Comparison of ENCODE assay signal across 18 cellular contexts in the genomic region with DNA sequence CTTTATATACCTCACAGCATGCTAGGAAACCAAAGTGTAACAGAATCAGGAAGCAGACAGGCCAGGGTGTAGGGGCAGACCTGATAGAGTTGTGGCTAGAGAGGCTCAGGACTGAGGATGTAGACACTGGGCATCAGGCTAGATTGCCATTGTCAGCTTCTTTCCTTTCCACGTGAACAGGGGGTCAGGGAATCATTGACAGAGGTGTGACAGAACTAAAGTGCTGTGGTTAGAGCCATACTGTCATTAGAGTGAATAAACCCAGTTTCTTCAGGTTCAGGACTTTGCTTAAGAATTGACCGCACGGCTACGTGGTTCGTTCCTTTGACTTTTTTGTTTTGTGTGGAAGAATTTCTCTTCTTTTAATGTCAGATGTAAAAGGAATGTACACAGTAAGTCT.
A peak's percentile ranks its signal among the peaks of the same experiment; 100 is the strongest.
DNase-seq lines count a peak whose midpoint lies in the region; ATAC-seq, FAIRE-seq and TF ChIP-seq lines count a peak whose summit lies in the region.
"Had no signal": no experiment of that assay in that cellular context is flagged by ENCODE, and none has a peak within 500 bp of the region (broad histone marks: within the 10 kb centered on the region; RNA-seq: fewer than 3 reads in every experiment).

No MANE protein-coding gene starts in this region.

- H3K9ac ChIP-seq in BLaER1, result peak overlapping the region; percentile 16; the same call in 1 of the 2 replicates
- H3K9ac ChIP-seq in astrocyte (ENCODE audit: low read length), result no peak overlapping the region
- no peak overlapping the region for H3K9ac ChIP-seq in stomach smooth muscle (ENCODE audit: low read length in 2 of 2)

- H3K27me3 ChIP-seq in BLaER1, result no peaks in the 10 kb centered on the region
- no peaks in the 10 kb centered on the region for H3K27me3 ChIP-seq in astrocyte (ENCODE audit: insufficient read depth, low read length)
- no peaks in the 10 kb centered on the region for H3K27me3 ChIP-seq in stomach smooth muscle (ENCODE audit: control insufficient read depth in 1 of 2, insufficient read depth in 2 of 2, low read length in 2 of 2)

- H4K20me1 ChIP-seq in BLaER1, result no peaks in the 10 kb centered on the region
- peaks cover 97% of the 10 kb centered on the region for H4K20me1 ChIP-seq in astrocyte (ENCODE audit: insufficient read depth, low read length)

- no peak overlapping the region for H2AFZ ChIP-seq in astrocyte (ENCODE audit: low read depth, low read length)
- H2AFZ ChIP-seq: PC-9 had no signal

- TF ChIP-seq CTCF in astrocyte (IDR thresholded peaks at IDR 0.05; ENCODE audit: insufficient read depth, low read depth, low read length), result no peak

- H3K27ac Mint-ChIP-seq in astrocyte (ENCODE audit: unreplicated experiment), result peak overlapping the region; percentile 20
- H3K27ac Mint-ChIP-seq in effector memory CD8-positive, alpha-beta T cell, result no peak overlapping the region
- H3K27ac Mint-ChIP-seq: B cell; CD4-positive, alpha-beta memory T cell had no signal

- H3K27ac ChIP-seq in BLaER1, result peak overlapping the region; percentile 82
- no peak overlapping the region for H3K27ac ChIP-seq in astrocyte (ENCODE audit: low read depth, low read length)
- peak overlapping the region; percentile 50 for H3K27ac ChIP-seq in stomach smooth muscle (ENCODE audit: low read length)
- H3K27ac ChIP-seq: PC-9, RWPE1 had no signal

- H3K9me3 Mint-ChIP-seq in astrocyte (ENCODE audit: unreplicated experiment), result no peaks in the 10 kb centered on the region
- H3K9me3 Mint-ChIP-seq in effector memory CD8-positive, alpha-beta T cell, result no peaks in the 10 kb centered on the region

- ATAC-seq in GM18520 (IDR thresholded peaks at IDR 0.05; ENCODE audit: unreplicated experiment), result no peak
- no peak for ATAC-seq in effector memory CD8-positive, alpha-beta T cell (replicated peaks)

- H3K27me3 Mint-ChIP-seq in astrocyte (ENCODE audit: low read depth, unreplicated experiment), result no peaks in the 10 kb centered on the region
- peaks cover 10 to 30% of the 10 kb centered on the region in 2 donors for H3K27me3 Mint-ChIP-seq in effector memory CD8-positive, alpha-beta T cell

- peaks cover 66% of the 10 kb centered on the region for H3K4me1 Mint-ChIP-seq in astrocyte (ENCODE audit: low read depth, unreplicated experiment)
- H3K4me1 Mint-ChIP-seq in effector memory CD8-positive, alpha-beta T cell (ENCODE audit: low read depth in 2 of 2), result peaks cover 3 to 5% of the 10 kb centered on the region in 2 donors

- H3K9me3 ChIP-seq in BLaER1, result no peaks in the 10 kb centered on the region
- no peaks in the 10 kb centered on the region for H3K9me3 ChIP-seq in astrocyte (ENCODE audit: insufficient read depth, low read depth, low read length)
- no peaks in the 10 kb centered on the region for H3K9me3 ChIP-seq in stomach smooth muscle (ENCODE audit: control insufficient read depth in 2 of 2, low read length in 2 of 2)

- peaks cover 37% of the 10 kb centered on the region for H3K36me3 ChIP-seq in BLaER1
- H3K36me3 ChIP-seq in astrocyte (ENCODE audit: insufficient read depth, low read length), result peaks cover 53% of the 10 kb centered on the region
- H3K36me3 ChIP-seq in stomach smooth muscle (ENCODE audit: control insufficient read depth in 2 of 2, insufficient read depth in 2 of 2, low read length in 2 of 2), result peaks cover 14 to 17% of the 10 kb centered on the region in 2 donors

- H3K4me3 ChIP-seq in BLaER1, result no peak overlapping the region
- H3K4me3 ChIP-seq in astrocyte (ENCODE audit: insufficient read depth, low read depth, low read length), result no peak overlapping the region
- H3K4me3 ChIP-seq in stomach smooth muscle (ENCODE audit: low read length in 2 of 2), result peak overlapping the region in 1 of 2 donors; percentile 5
- H3K4me3 ChIP-seq: PC-9 had no signal

- peaks cover 15% of the 10 kb centered on the region for H3K36me3 Mint-ChIP-seq in astrocyte (ENCODE audit: low read depth, unreplicated experiment)
- no peaks in the 10 kb centered on the region for H3K36me3 Mint-ChIP-seq in effector memory CD8-positive, alpha-beta T cell (ENCODE audit: insufficient read depth)
- H3K36me3 Mint-ChIP-seq: CD4-positive, alpha-beta memory T cell had no signal

- DNase-seq in astrocyte (ENCODE audit: low read depth) (no peak), kidney tubule cell (ENCODE audit: low spot score) (peak; percentile 57)
- no peak for DNase-seq in effector memory CD8-positive, alpha-beta T cell
- DNase-seq in stimulated activated CD4-positive, alpha-beta T cell treated with anti-CD3 and anti-CD28 coated beads, Interleukin-1b, Interleukin-23, amount 100 ng/mL, for 48 hours, result no peak
- DNase-seq: Calu3; CD4-positive, alpha-beta memory T cell; GF-D8; NCI-H1417 treated with DMSO at 0.1 percent for 48 hours; NCI-H187 treated with DMSO at 0.1 percent for 48 hours; NCI-H226; NCI-H524; PC-9; SIG-M5 had no signal

- H3K79me2 ChIP-seq in astrocyte (ENCODE audit: insufficient read depth, low read length), result peaks cover 97% of the 10 kb centered on the region

- no peak for FAIRE-seq in astrocyte (lab: Jason Lieb, UNC)

- H3K4me1 ChIP-seq in BLaER1, result peaks cover 89% of the 10 kb centered on the region
- H3K4me1 ChIP-seq in astrocyte (ENCODE audit: insufficient read depth, low read length), result peaks cover 26% of the 10 kb centered on the region
- peaks cover 41% of the 10 kb centered on the region for H3K4me1 ChIP-seq in stomach smooth muscle (ENCODE audit: control insufficient read depth, insufficient read depth, low read length)

- H3K4me2 ChIP-seq in BLaER1, result peak overlapping the region; percentile 78
- no peak overlapping the region for H3K4me2 ChIP-seq in astrocyte (ENCODE audit: low read length)
- H3K4me2 ChIP-seq: PC-9 had no signal

- H3K4me3 Mint-ChIP-seq in astrocyte (ENCODE audit: unreplicated experiment), result peak overlapping the region; percentile 58
- no peak overlapping the region for H3K4me3 Mint-ChIP-seq in effector memory CD8-positive, alpha-beta T cell
- H3K4me3 Mint-ChIP-seq: B cell; CD4-positive, alpha-beta memory T cell had no signal
